ENCODE assay signal across 8 cellular contexts in genomic region chr16:2874584-2875362, GRCh38. TPM values are rescaled to one million over a fixed set of nuclear protein-coding genes. Genes with fewer than 3 reads are reported as not detected.
A peak's percentile ranks its signal among the peaks of the same experiment; 100 is the strongest.
DNase-seq lines count a peak whose midpoint lies in the region; ATAC-seq and TF ChIP-seq lines count a peak whose summit lies in the region.

No MANE protein-coding gene starts in this region.

- H3K9me3 ChIP-seq in SJCRH30 (replicated peaks) (no peaks in the 10 kb centered on the region), gastroesophageal sphincter (no peaks in the 10 kb centered on the region), ovary (no peaks in the 10 kb centered on the region), upper lobe of right lung (no peaks in the 10 kb centered on the region)

- TF ChIP-seq EP300 in gastroesophageal sphincter (IDR thresholded peaks at IDR 0.05) = no peak
- no peak for TF ChIP-seq EP300 in ovary (IDR thresholded peaks at IDR 0.05)

- intact Hi-C loops in ovary (cut with DNase I) = loop anchor here (2.0 to 5.0 kb wide), 4 partner anchors 38 to 53 kb away; partner anchors contain the start of gene FLYWCH1 (in 1 of the 4)
- intact Hi-C loops in upper lobe of right lung (cut with DNase I) = no loop called here

- H3K4me1 ChIP-seq in SJCRH30 (peaks cover 11% of the 10 kb centered on the region), gastroesophageal sphincter (peaks cover 0 to 8% (median 4%) of the 10 kb centered on the region in 3 donors), ovary (ENCODE audit: insufficient read depth) (peaks cover 2% of the 10 kb centered on the region), upper lobe of right lung (peaks cover 8% of the 10 kb centered on the region)

- H3K36me3 ChIP-seq in BJ (ENCODE audit: control insufficient read depth, insufficient read depth, low read length) = no peaks in the 10 kb centered on the region
- no peaks in the 10 kb centered on the region for H3K36me3 ChIP-seq in SJCRH30
- H3K36me3 ChIP-seq in gastroesophageal sphincter = no peaks in the 10 kb centered on the region
- no peaks in the 10 kb centered on the region for H3K36me3 ChIP-seq in ovary
- H3K36me3 ChIP-seq in upper lobe of right lung = no peaks in the 10 kb centered on the region

- POLR2A ChIA-PET in BJ (lab: Charles Lee) = no interaction called here

- H3K27me3 ChIP-seq in BJ (ENCODE audit: control insufficient read depth, insufficient read depth, low read length) = no peaks in the 10 kb centered on the region
- no peaks in the 10 kb centered on the region for H3K27me3 ChIP-seq in SJCRH30
- H3K27me3 ChIP-seq in gastroesophageal sphincter = peaks cover 3% of the 10 kb centered on the region
- H3K27me3 ChIP-seq in ovary = no peaks in the 10 kb centered on the region
- no peaks in the 10 kb centered on the region for H3K27me3 ChIP-seq in upper lobe of right lung

- CTCF ChIA-PET in BJ (lab: Yijun Ruan, JAX) = interaction anchor here (0.6 to 4.5 kb wide), 13 partner anchors 9 to 123 kb away, joined by 3 to 24 read pairs (median 4); partner anchors contain the start of gene FLYWCH1

- no peak overlapping the region for H3K4me3 ChIP-seq in BJ (ENCODE audit: low read depth, low read length)
- H3K4me3 ChIP-seq in SJCRH30 = no peak overlapping the region
- H3K4me3 ChIP-seq in gastroesophageal sphincter = no peak overlapping the region
- no peak overlapping the region for H3K4me3 ChIP-seq in ovary
- no peak overlapping the region for H3K4me3 ChIP-seq in upper lobe of right lung

- ATAC-seq in GM19452 (IDR thresholded peaks at IDR 0.05; ENCODE audit: unreplicated experiment) = peak; percentile 60
- ATAC-seq in gastroesophageal sphincter = peak; percentile 99
- ATAC-seq in upper lobe of right lung = peak; percentile 100

- TF ChIP-seq POLR2A in gastroesophageal sphincter (IDR thresholded peaks at IDR 0.05) = no peak
- no peak for TF ChIP-seq POLR2A in ovary (IDR thresholded peaks at IDR 0.05)

- H3K27ac ChIP-seq in SJCRH30 = no peak overlapping the region
- H3K27ac ChIP-seq in gastroesophageal sphincter = no peak overlapping the region
- H3K27ac ChIP-seq in ovary = no peak overlapping the region
- H3K27ac ChIP-seq in upper lobe of right lung = no peak overlapping the region

- WGBS in gastroesophageal sphincter (ENCODE audit: low coverage in 1 of 2), 2 donors = 8 to 12% methylated on average over 19 to 29 of the region's 35 CpGs
- WGBS in ovary, 3 donors = 17 to 23% (median 19%) methylated on average over 35 of the region's 35 CpGs

- peak; percentile 97 for TF ChIP-seq CTCF in BJ (IDR thresholded peaks at IDR 0.05; ENCODE audit: insufficient read depth, low read depth, low read length)
- TF ChIP-seq CTCF in gastroesophageal sphincter (IDR thresholded peaks at IDR 0.05) = peak in 3 of 4 experiments; percentile 87 to 96 (median 96)
- TF ChIP-seq CTCF in ovary (IDR thresholded peaks at IDR 0.05) = peak; percentile 92 to 97 (median 95)
- peak; percentile 95 for TF ChIP-seq CTCF in upper lobe of right lung (IDR thresholded peaks at IDR 0.05)

- DNase-seq in BJ (ENCODE audit: low read depth) (no peak), LoVo (ENCODE audit: low spot score) (peak; percentile 89), SJCRH30 (peak; percentile 72 to 83), ovary (peak; percentile 66 to 86 (median 80)), upper lobe of right lung (peak; percentile 91)
- peak; percentile 50 for DNase-seq in activated effector memory CD4-positive, alpha-beta T cell treated with Interleukin-2 at 50 U/mL for 16 hours

RNA-seq across cellular contexts. Expression of gene FLYWCH2, which starts 8.2 kb away (rescaled TPM):
- polyA plus RNA-seq in BJ (2011; rRNA removed) (25.6 and 39.9 TPM in 2 replicates), ovary (10 to 100 TPM in 1 of 2 donors, 1 to 10 TPM in 1; 3.0 to 50.9 TPM)
- 5.3 and 6.4 TPM in 2 replicates for polyA minus RNA-seq in BJ (2011; rRNA and poly(A)+ RNA removed)
- total RNA-seq in SJCRH30 (2014; rRNA removed; shearing (Covaris generic)) = 35.4 and 40.6 TPM in 2 replicates
- total RNA-seq in gastroesophageal sphincter (10 to 100 TPM; 21.9 to 69.1 (median 38.8) TPM), ovary (10 to 100 TPM; 24.7 to 46.0 (median 30.6) TPM), upper lobe of right lung (29.0 TPM)

RNA-seq across cellular contexts. Expression of gene PRSS22, which starts 16.8 kb away (rescaled TPM):
- polyA plus RNA-seq in BJ (2011; rRNA removed) (not detected in 2 replicates), ovary (under 1 TPM in 1 of 2 donors, not detected in 1; 0.10 TPM)
- polyA minus RNA-seq in BJ (2011; rRNA and poly(A)+ RNA removed) = not detected in 2 replicates
- total RNA-seq in SJCRH30 (2014; rRNA removed; shearing (Covaris generic)) = not detected in 2 replicates
- total RNA-seq in gastroesophageal sphincter (1 to 10 TPM in 2 of 4 donors, not detected in 2; 1.0 to 2.7 TPM), ovary (1 to 10 TPM in 4 of 7 donors, under 1 TPM in 1, not detected in 2; 0.60 to 7.2 (median 1.3) TPM), upper lobe of right lung (15.2 TPM)

RNA-seq across cellular contexts. Expression of gene FLYWCH1, which starts 37.0 kb away (rescaled TPM):
- polyA plus RNA-seq in BJ (2011; rRNA removed) = 16.2 and 25.4 TPM in 2 replicates
- polyA minus RNA-seq in BJ (2011; rRNA and poly(A)+ RNA removed) = 16.5 and 21.8 TPM in 2 replicates
- 9.1 and 9.7 TPM in 2 replicates for total RNA-seq in SJCRH30 (2014; rRNA removed; shearing (Covaris generic))
- total RNA-seq in gastroesophageal sphincter = 10 to 100 TPM; 34.5 to 66.5 (median 51.2) TPM
- total RNA-seq in ovary = 10 to 100 TPM; 31.4 to 66.9 (median 55.3) TPM
- polyA plus RNA-seq in ovary = 10 to 100 TPM in 1 of 2 donors, 1 to 10 TPM in 1; 2.2 to 37.2 TPM
- 41.3 TPM for total RNA-seq in upper lobe of right lung

RNA-seq across cellular contexts. Expression of gene ZG16B, which starts 44.7 kb away (rescaled TPM):
- polyA plus RNA-seq in BJ (2011; rRNA removed) = 0.10 TPM in 2 replicates
- polyA minus RNA-seq in BJ (2011; rRNA and poly(A)+ RNA removed) = not detected in 2 replicates
- total RNA-seq in SJCRH30 (2014; rRNA removed; shearing (Covaris generic)) = not detected in 2 replicates
- 10 to 100 TPM in 1 of 4 donors, not detected in 3; 37.5 TPM for total RNA-seq in gastroesophageal sphincter
- total RNA-seq in ovary = 1 to 10 TPM in 1 of 7 donors, under 1 TPM in 3, not detected in 3; 0.32 to 1.0 (median 0.45) TPM
- polyA plus RNA-seq in ovary = 1 to 10 TPM in 1 of 2 donors, under 1 TPM in 1; 0.28 to 1.8 TPM
- total RNA-seq in upper lobe of right lung = not detected

RNA-seq across cellular contexts. Expression of gene PRSS21, which starts 57.7 kb away (rescaled TPM):
- 0.13 TPM in 1 of 2 replicates, not detected in the other for polyA plus RNA-seq in BJ (2011; rRNA removed)
- polyA minus RNA-seq in BJ (2011; rRNA and poly(A)+ RNA removed) = 0.19 TPM in 1 of 2 replicates, not detected in the other
- not detected in 2 replicates for total RNA-seq in SJCRH30 (2014; rRNA removed; shearing (Covaris generic))
- not detected for total RNA-seq in gastroesophageal sphincter
- total RNA-seq in ovary = 1 to 10 TPM in 3 of 7 donors, under 1 TPM in 1, not detected in 3; 0.87 to 9.3 (median 2.4) TPM
- polyA plus RNA-seq in ovary = under 1 TPM in 1 of 2 donors, not detected in 1; 0.53 TPM
- 17.1 TPM for total RNA-seq in upper lobe of right lung
